8 cellular contexts compared by ENCODE assay signal in genomic region chr4:145881991-145882390, GRCh38. TPM values are rescaled to one million over a fixed set of nuclear protein-coding genes. Genes with fewer than 3 reads are reported as not detected.
DNase-seq lines count a peak whose midpoint lies in the region; ATAC-seq, FAIRE-seq and TF ChIP-seq lines count a peak whose summit lies in the region.

No MANE protein-coding gene starts in this region.

- in situ Hi-C loops in GM13976 (cut with MboI; ENCODE audit: low sequenced_read_pairs, unreplicated experiment), result no loop called here

- H3K9me3 ChIP-seq in spleen, result no peaks in the 10 kb centered on the region

- peaks cover 6 to 32% (median 16%) of the 10 kb centered on the region in 6 donors for H3K4me1 ChIP-seq in spleen

- H3K4me3 ChIP-seq in spleen, result no peak overlapping the region

- DNase-seq in GM12891 (ENCODE audit: insufficient read length, low spot score) (no peak), NCI-H345 (lab: John Stamatoyannopoulos, UW) (peak; percentile 85), left colon (peak; percentile 75 to 89), spleen (no peak), SW 1271 (lab: John Stamatoyannopoulos, UW) (no peak), GM13976 (ENCODE audit: low spot score) (no peak), activated T-cell treated with anti-CD3 and anti-CD28 coated beads for 4 hours (no peak)

- TF ChIP-seq CTCF in spleen (IDR thresholded peaks at IDR 0.05 in 8 of 11, conservative IDR thresholded peaks at IDR 0.05 in 3 of 11) (no peak), GM13976 (IDR thresholded peaks at IDR 0.05; ENCODE audit: borderline replicate concordance, control extremely low read depth, extremely low read depth, insufficient read depth, missing control alignments) (no peak)

- H3K27me3 ChIP-seq in spleen (replicated peaks in 1 of 7), result no peaks in the 10 kb centered on the region

- TF ChIP-seq POLR2A in GM12891 (IDR thresholded peaks at IDR 0.05; ENCODE audit: low read depth, low read length) (no peak), spleen (IDR thresholded peaks at IDR 0.05) (no peak)

- 44 to 55% (median 51%) methylated on average over 8 of the region's 8 CpGs for WGBS in spleen, 5 donors

- intact Hi-C loops in left colon (cut with DNase I, micrococcal nuclease) (no loop called here), spleen (cut with DNase I; ENCODE audit: low total_unique reads) (no loop called here)

- FAIRE-seq in GM12891 (lab: Jason Lieb, UNC), result peak; percentile 94

- peaks cover 0 to 21% (median 5%) of the 10 kb centered on the region in 6 donors for H3K36me3 ChIP-seq in spleen

- ATAC-seq in HG02759 (IDR thresholded peaks at IDR 0.05; ENCODE audit: unreplicated experiment) (peak; percentile 74), left colon (peak; percentile 100)

- peak overlapping the region in 2 of 8 donors; percentile 41 to 43 for H3K27ac ChIP-seq in spleen

TF ChIP-seq in GM12891, 5 proteins besides CTCF, POLR2A, EP300 and RAD21:
- TF ChIP-seq SPI1 (IDR thresholded peaks at IDR 0.05; ENCODE audit: low read depth, low read length), result no peak
- no peak for TF ChIP-seq POLR2AphosphoS5 (IDR thresholded peaks at IDR 0.05; ENCODE audit: low read depth, low read length)
- TF ChIP-seq POU2F2 (IDR thresholded peaks at IDR 0.05; ENCODE audit: low read depth, low read length), result peak; percentile 91; the same call in 1 of the 2 replicates
- TF ChIP-seq PAX5 (IDR thresholded peaks at IDR 0.05; ENCODE audit: insufficient read depth, low read length, severe bottlenecking), result no peak
TF ChIP-seq in GM12891: peak in this region for 1.

RNA-seq across cellular contexts. Expression of gene ZNF827, which starts 56.6 kb away (rescaled TPM):
- 9.4 TPM for polyA plus RNA-seq in GM12891 (2012; ENCODE audit: low read depth, missing spikeins)
- total RNA-seq in left colon (10 to 100 TPM; 21.0 to 29.4 TPM), spleen (10 to 100 TPM; 15.9 to 31.6 (median 19.9) TPM)
- 1 to 10 TPM; 3.3 to 5.3 (median 4.6) TPM for polyA plus RNA-seq in spleen

Comparison
In these comparisons a context has a peak if more than half of its experiments do, and no peak if none do; other contexts are left out.
1. DNase-seq: peak in NCI-H345 (single experiment) and left colon (2 of 2); none in GM12891 (single experiment), spleen (single experiment), SW 1271 (0 of 2), GM13976 (single experiment) and activated T-cell treated with anti-CD3 and anti-CD28 coated beads for 4 hours (single experiment).